12 cellular contexts compared by ENCODE assay signal in the genomic region with DNA sequence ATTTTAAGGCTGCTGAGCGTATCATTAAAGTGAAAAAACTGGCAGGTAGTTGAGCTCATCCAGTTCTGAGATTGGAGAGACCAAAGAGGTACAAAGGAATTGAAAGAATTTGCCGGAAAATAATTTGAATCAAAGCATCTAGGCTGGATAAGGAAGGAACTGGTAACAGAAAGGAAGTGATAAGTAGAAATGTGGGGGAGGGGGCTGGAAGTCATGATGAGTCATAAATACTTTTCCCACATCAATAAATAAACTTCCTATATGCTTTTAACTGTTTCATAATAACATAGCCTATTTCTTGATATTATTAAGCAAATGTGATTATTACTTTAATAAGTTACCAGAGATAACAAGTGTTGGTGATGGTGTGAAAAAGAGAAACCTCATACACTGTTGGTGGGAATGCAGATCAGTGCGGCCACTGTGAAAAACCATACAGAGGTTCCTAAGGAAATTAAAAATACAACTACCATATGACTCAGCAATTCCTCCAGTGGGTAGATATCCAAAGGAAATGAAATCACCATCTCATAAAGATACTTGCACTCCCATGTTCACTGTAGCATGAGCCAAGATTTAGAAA. TPM values are rescaled to one million over a fixed set of nuclear protein-coding genes. Genes with fewer than 3 reads are reported as not detected.
DNase-seq lines count a peak whose midpoint lies in the region; ATAC-seq, FAIRE-seq and TF ChIP-seq lines count a peak whose summit lies in the region.
"Had no signal": no experiment of that assay in that cellular context is flagged by ENCODE, and none has a peak within 500 bp of the region (broad histone marks: within the 10 kb centered on the region; RNA-seq: fewer than 3 reads in every experiment).

No MANE protein-coding gene starts in this region.

- H3K36me3 ChIP-seq in pancreas (no peaks in the 10 kb centered on the region), gastroesophageal sphincter (no peaks in the 10 kb centered on the region), esophagus muscularis mucosa (no peaks in the 10 kb centered on the region)
- H3K36me3 ChIP-seq: HAP-1, SJCRH30 had no signal

- H3K4me1 ChIP-seq in pancreas: peaks cover 3 to 26% (median 6%) of the 10 kb centered on the region in 3 donors
- peaks cover 0 to 9% (median 0%) of the 10 kb centered on the region in 3 donors for H3K4me1 ChIP-seq in gastroesophageal sphincter
- peaks cover 5 to 18% (median 12%) of the 10 kb centered on the region in 4 donors for H3K4me1 ChIP-seq in esophagus muscularis mucosa
- H3K4me1 ChIP-seq: HAP-1, SJCRH30 had no signal

- TF ChIP-seq EP300 in gastroesophageal sphincter (IDR thresholded peaks at IDR 0.05) (no peak), esophagus muscularis mucosa (IDR thresholded peaks at IDR 0.05) (no peak)

- H3K4me3 ChIP-seq in pancreas (no peak overlapping the region), gastroesophageal sphincter (no peak overlapping the region), esophagus muscularis mucosa (no peak overlapping the region)
- H3K4me3 ChIP-seq: HAP-1, SJCRH30, skin epidermis had no signal

- 85 to 88% methylated on average over 3 of the region's 3 CpGs for WGBS in pancreas, 2 donors
- WGBS in gastroesophageal sphincter (ENCODE audit: low coverage in 1 of 2), 2 donors: 77 to 86% methylated on average over 2 to 3 of the region's 3 CpGs
- 75% methylated on average over 3 of the region's 3 CpGs for WGBS in esophagus muscularis mucosa

- peak overlapping the region in 1 of 2 donors; percentile 45 for H3K27ac Mint-ChIP-seq in effector memory CD8-positive, alpha-beta T cell
- H3K27ac Mint-ChIP-seq in nephron progenitor cell: no peak overlapping the region
- H3K27ac Mint-ChIP-seq: activated T-helper 1 cell treated with anti-CD3 and anti-CD28 coated beads, Interleukin-12 subunit alpha, Interleukin-12 subunit beta, Interleukin-2, Interleukin-4 antibody, amounts not matched to agents 30 ng/mL and 10 ng/mL and 1 ng/mL, durations not matched to agents 14 hours and 24 hours and 36 hours had no signal

- TF ChIP-seq CTCF in pancreas (IDR thresholded peaks at IDR 0.05) (no peak), gastroesophageal sphincter (IDR thresholded peaks at IDR 0.05) (no peak), nephron progenitor cell (IDR thresholded peaks at IDR 0.05) (no peak), esophagus muscularis mucosa (IDR thresholded peaks at IDR 0.05) (no peak)

- H3K4me3 Mint-ChIP-seq in effector memory CD8-positive, alpha-beta T cell: no peak overlapping the region
- no peak overlapping the region for H3K4me3 Mint-ChIP-seq in nephron progenitor cell
- H3K4me3 Mint-ChIP-seq: activated T-helper 1 cell treated with anti-CD3 and anti-CD28 coated beads, Interleukin-12 subunit alpha, Interleukin-12 subunit beta, Interleukin-2, Interleukin-4 antibody, amounts not matched to agents 30 ng/mL and 10 ng/mL and 1 ng/mL, durations not matched to agents 14 hours and 24 hours and 36 hours had no signal

- TF ChIP-seq POLR2A in gastroesophageal sphincter (IDR thresholded peaks at IDR 0.05) (no peak), esophagus muscularis mucosa (IDR thresholded peaks at IDR 0.05; ENCODE audit: low read depth) (no peak)

- H3K27ac ChIP-seq in pancreas (no peak overlapping the region), gastroesophageal sphincter (no peak overlapping the region), esophagus muscularis mucosa (replicated peaks in 1 of 4) (no peak overlapping the region)
- H3K27ac ChIP-seq: SJCRH30 had no signal

- FAIRE-seq in pancreas (lab: Jason Lieb, UNC): peak; percentile 29

- H3K9me3 Mint-ChIP-seq in effector memory CD8-positive, alpha-beta T cell: no peaks in the 10 kb centered on the region
- H3K9me3 Mint-ChIP-seq in nephron progenitor cell: no peaks in the 10 kb centered on the region
- H3K9me3 Mint-ChIP-seq: activated T-helper 1 cell treated with anti-CD3 and anti-CD28 coated beads, Interleukin-12 subunit alpha, Interleukin-12 subunit beta, Interleukin-2, Interleukin-4 antibody, amounts not matched to agents 30 ng/mL and 10 ng/mL and 1 ng/mL, durations not matched to agents 14 hours and 24 hours and 36 hours had no signal

- DNase-seq in ELR (ENCODE audit: low read depth) (peak; percentile 95), NCI-H226 (peak; percentile 81), pancreas (no peak), nephron progenitor cell (no peak), esophagus muscularis mucosa (ENCODE audit: extremely low spot score) (no peak)
- DNase-seq in effector memory CD8-positive, alpha-beta T cell: no peak
- DNase-seq: SJCRH30 had no signal

- H3K27me3 Mint-ChIP-seq in effector memory CD8-positive, alpha-beta T cell: no peaks in the 10 kb centered on the region
- no peaks in the 10 kb centered on the region for H3K27me3 Mint-ChIP-seq in nephron progenitor cell (ENCODE audit: low read depth, poor library complexity)

- peak; percentile 45 for ATAC-seq in effector memory CD8-positive, alpha-beta T cell (replicated peaks)
- no peak for ATAC-seq in pancreas
- ATAC-seq in GM21515 (IDR thresholded peaks at IDR 0.05; ENCODE audit: unreplicated experiment): no peak
- no peak for ATAC-seq in gastroesophageal sphincter

- intact Hi-C loops in pancreas (cut with DNase I) (no loop called here), esophagus muscularis mucosa (cut with DNase I) (no loop called here)

- H3K36me3 Mint-ChIP-seq in effector memory CD8-positive, alpha-beta T cell (ENCODE audit: insufficient read depth): no peaks in the 10 kb centered on the region
- H3K36me3 Mint-ChIP-seq in nephron progenitor cell (ENCODE audit: low read depth): no peaks in the 10 kb centered on the region

- H3K4me1 Mint-ChIP-seq in effector memory CD8-positive, alpha-beta T cell (ENCODE audit: low read depth in 2 of 2): peaks cover 16 to 33% of the 10 kb centered on the region in 2 donors
- no peaks in the 10 kb centered on the region for H3K4me1 Mint-ChIP-seq in nephron progenitor cell

- H3K27me3 ChIP-seq in pancreas (no peaks in the 10 kb centered on the region), gastroesophageal sphincter (no peaks in the 10 kb centered on the region), esophagus muscularis mucosa (no peaks in the 10 kb centered on the region)
- H3K27me3 ChIP-seq: SJCRH30 had no signal

- H3K9me3 ChIP-seq in pancreas (no peaks in the 10 kb centered on the region), gastroesophageal sphincter (no peaks in the 10 kb centered on the region), esophagus muscularis mucosa (no peaks in the 10 kb centered on the region)
- H3K9me3 ChIP-seq: HAP-1, SJCRH30 had no signal

RNA-seq across cellular contexts. Expression of a gene that starts 27.0 kb away (rescaled TPM):
- total RNA-seq in pancreas: 1 to 10 TPM; 1.5 to 4.8 (median 2.1) TPM
- polyA plus RNA-seq in pancreas: 1 to 10 TPM; 2.7 to 3.3 TPM
- total RNA-seq in gastroesophageal sphincter: 10 to 100 TPM; 10.3 to 14.6 (median 13.6) TPM
- total RNA-seq in esophagus muscularis mucosa: 10 to 100 TPM; 11.0 to 11.6 (median 11.3) TPM

Comparison
In these comparisons a context has a peak if more than half of its experiments do, and no peak if none do; other contexts are left out.
1. DNase-seq: peak in ELR (single experiment) and NCI-H226 (single experiment); none in effector memory CD8-positive, alpha-beta T cell (0 of 3), pancreas (0 of 6), nephron progenitor cell (single experiment) and esophagus muscularis mucosa (single experiment).